In the genomic region with DNA sequence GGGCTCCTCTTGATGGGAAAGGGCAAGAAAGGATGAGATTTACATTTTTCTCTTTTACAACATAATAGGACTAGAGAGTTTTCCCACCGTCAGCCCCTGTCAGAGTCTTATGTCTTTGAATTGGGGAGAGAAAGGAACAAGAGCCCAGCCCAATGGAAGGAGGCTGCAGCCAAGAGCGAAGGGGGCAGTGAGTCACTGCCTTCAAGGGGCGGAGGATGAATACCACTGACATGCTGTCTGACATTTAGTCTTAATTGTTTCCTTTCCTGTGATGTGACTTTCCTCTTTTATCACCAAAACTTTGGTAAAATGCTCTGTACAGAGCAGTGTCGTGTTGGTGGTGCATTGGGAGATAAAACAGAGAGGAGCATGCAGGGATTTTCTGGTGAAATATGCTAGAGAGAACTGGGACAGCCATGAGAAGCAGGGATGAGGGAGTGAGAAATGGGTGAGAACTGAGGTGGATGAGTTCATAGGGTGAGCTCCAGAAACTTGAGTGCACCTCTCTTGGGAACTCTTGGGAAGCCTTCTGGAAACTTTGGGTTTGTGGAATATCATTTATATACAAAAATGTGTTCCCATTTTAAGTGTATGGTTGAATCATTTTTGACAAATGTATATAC, we compare ENCODE assay signal across 8 cellular contexts.
DNase-seq lines count a peak whose midpoint lies in the region; ATAC-seq and TF ChIP-seq lines count a peak whose summit lies in the region.

No MANE protein-coding gene starts in this region.

- H3K4ac ChIP-seq in trophoblast cell (ENCODE audit: low read depth, low read length), result no peak overlapping the region

- 0 out of 2 replicates have a peak overlapping the region, but pooled peaks have one; percentile 5 for H2AFZ ChIP-seq in GM23338
- 0 out of 2 replicates have a peak overlapping the region, but pooled peaks have one; percentile 25 for H2AFZ ChIP-seq in PC-3 (ENCODE audit: low read length)
- no peak overlapping the region for H2AFZ ChIP-seq in trophoblast cell (ENCODE audit: insufficient read depth, low read length, poor library complexity)

- no peak overlapping the region for H3K14ac ChIP-seq in trophoblast cell (ENCODE audit: low read length)

- H3F3A ChIP-seq in GM23338 (replicated peaks; ENCODE audit: low read depth), result no peaks in the 10 kb centered on the region
- H3F3A ChIP-seq in PC-3 (ENCODE audit: low read length, unreplicated experiment), result no peaks in the 10 kb centered on the region

- POLR2A ChIA-PET in PC-3 (lab: Charles Lee; ENCODE audit: unreplicated experiment), result no interaction called here

- H4K20me1 ChIP-seq in GM23338 (replicated peaks; ENCODE audit: insufficient read depth), result no peaks in the 10 kb centered on the region
- no peaks in the 10 kb centered on the region for H4K20me1 ChIP-seq in PC-3 (ENCODE audit: low read length)

- H3K9me3 ChIP-seq in PC-3 (ENCODE audit: low read length) (no peaks in the 10 kb centered on the region), esophagus muscularis mucosa (no peaks in the 10 kb centered on the region), trophoblast cell (ENCODE audit: insufficient read depth, low read depth, low read length) (no peaks in the 10 kb centered on the region)

- peak overlapping the region; percentile 42 for H2BK5ac ChIP-seq in trophoblast cell (ENCODE audit: low read depth, low read length, poor library complexity)

- no peak overlapping the region for H3K23ac ChIP-seq in trophoblast cell (ENCODE audit: low read length)

- peak overlapping the region; percentile 25 for H2BK120ac ChIP-seq in trophoblast cell (ENCODE audit: insufficient read depth, low read length, poor library complexity)

- H3K4me3 ChIP-seq in GM23338 (no peak overlapping the region), PC-3 (ENCODE audit: low read length) (no peak overlapping the region), esophagus muscularis mucosa (no peak overlapping the region), trophoblast cell (ENCODE audit: low read depth, low read length) (no peak overlapping the region)

- peak overlapping the region; percentile 80 for H3K27ac Mint-ChIP-seq in GM23338

- no peak overlapping the region for H3K27ac ChIP-seq in GM23338 (ENCODE audit: low read depth)
- no peak overlapping the region for H3K27ac ChIP-seq in PC-3 (ENCODE audit: low read length)
- H3K27ac ChIP-seq in esophagus muscularis mucosa (replicated peaks in 1 of 4), result no peak overlapping the region
- H3K27ac ChIP-seq in trophoblast cell (ENCODE audit: low read depth, low read length), result peak overlapping the region; percentile 85

- H3K27me3 ChIP-seq in GM23338 (ENCODE audit: insufficient read depth) (no peaks in the 10 kb centered on the region), PC-3 (ENCODE audit: low read length) (no peaks in the 10 kb centered on the region), esophagus muscularis mucosa (no peaks in the 10 kb centered on the region), trophoblast cell (ENCODE audit: insufficient read depth, low read length) (no peaks in the 10 kb centered on the region)

- no peak overlapping the region for H4K91ac ChIP-seq in trophoblast cell (ENCODE audit: low read depth, low read length)

- WGBS in esophagus muscularis mucosa, result 61% methylated on average over 4 of the region's 4 CpGs
- no CpG with 5 or more reads among the region's 4 CpGs for WGBS in trophoblast cell (ENCODE audit: extremely low coverage, insufficient coverage, insufficient read length)

- no peak overlapping the region for H3K18ac ChIP-seq in trophoblast cell (ENCODE audit: low read length)

- H2AK5ac ChIP-seq in trophoblast cell (ENCODE audit: low read length), result no peak overlapping the region

- no peaks in the 10 kb centered on the region for H3K9me3 Mint-ChIP-seq in GM23338

- H4K8ac ChIP-seq in trophoblast cell (ENCODE audit: low read depth, low read length), result no peak overlapping the region

- H3K4me2 ChIP-seq in GM23338, result peak overlapping the region; percentile 28
- H3K4me2 ChIP-seq in PC-3 (ENCODE audit: low read length), result peak overlapping the region; percentile 30; the same call in 1 of the 2 replicates
- H3K4me2 ChIP-seq in trophoblast cell (ENCODE audit: low read length), result peak overlapping the region; percentile 25

- CTCF ChIA-PET in PC-3 (lab: Charles Lee), result no interaction called here

- peaks cover 41% of the 10 kb centered on the region for H3K4me1 Mint-ChIP-seq in GM23338

- H3K4me1 ChIP-seq in GM23338 (ENCODE audit: insufficient read depth), result peaks cover 35% of the 10 kb centered on the region
- peaks cover 21% of the 10 kb centered on the region; the same call in 1 of the 2 replicates for H3K4me1 ChIP-seq in PC-3 (ENCODE audit: insufficient read depth, low read length)
- H3K4me1 ChIP-seq in esophagus muscularis mucosa, result no peaks in the 10 kb centered on the region
- H3K4me1 ChIP-seq in trophoblast cell (ENCODE audit: control insufficient read depth in 1 of 2, insufficient read depth in 2 of 2, low read length in 2 of 2), result peaks cover 0 to 14% of the 10 kb centered on the region in 2 experiments

- H3K4me3 Mint-ChIP-seq in GM23338, result peak overlapping the region; percentile 29; the same call in 2 of the 3 replicates

- no peaks in the 10 kb centered on the region for H3K27me3 Mint-ChIP-seq in GM23338 (ENCODE audit: insufficient read depth, low read depth, poor library complexity)

- peaks cover 10% of the 10 kb centered on the region for H3K79me1 ChIP-seq in trophoblast cell (ENCODE audit: low read length)

- no peak for TF ChIP-seq EP300 in esophagus muscularis mucosa (IDR thresholded peaks at IDR 0.05)

- H3K36me3 ChIP-seq in GM23338 (ENCODE audit: insufficient read depth) (no peaks in the 10 kb centered on the region), PC-3 (ENCODE audit: low read depth, low read length) (no peaks in the 10 kb centered on the region), esophagus muscularis mucosa (no peaks in the 10 kb centered on the region), trophoblast cell (ENCODE audit: control insufficient read depth in 1 of 2, insufficient read depth in 2 of 2, low read length in 2 of 2) (no peaks in the 10 kb centered on the region)

- H3K9ac ChIP-seq in PC-3 (ENCODE audit: low read length) (no peak overlapping the region), trophoblast cell (ENCODE audit: low read length) (no peak overlapping the region)

- intact Hi-C loops in PC-3 (cut with micrococcal nuclease), result no loop called here
- intact Hi-C loops in esophagus muscularis mucosa (cut with DNase I), result no loop called here

- peak; percentile 100 for ATAC-seq in GM23338
- peak; percentile 58; the same call in 1 of the 2 replicates for ATAC-seq in PC-3
- ATAC-seq in GM19397 (IDR thresholded peaks at IDR 0.05; ENCODE audit: unreplicated experiment), result no peak

- H2BK12ac ChIP-seq in trophoblast cell (ENCODE audit: low read length), result no peak overlapping the region

- BruUV-seq in PC-3 (replicated peaks; lab: Mats Ljungman, UMichigan), result no TSS peak

- TF ChIP-seq CTCF in GM23338 (conservative IDR thresholded peaks at IDR 0.05; ENCODE audit: low read depth in 2 of 2) (no peak), PC-3 (conservative IDR thresholded peaks at IDR 0.05; ENCODE audit: low read depth, low read length) (no peak), esophagus muscularis mucosa (IDR thresholded peaks at IDR 0.05) (no peak)

- no peaks in the 10 kb centered on the region for H3K36me3 Mint-ChIP-seq in GM23338 (ENCODE audit: low read depth)

- H3K9me2 ChIP-seq in GM23338 (ENCODE audit: insufficient read depth), result no peaks in the 10 kb centered on the region
- H3K9me2 ChIP-seq in PC-3 (replicated peaks; ENCODE audit: low read length), result no peaks in the 10 kb centered on the region

- H4K12ac ChIP-seq in trophoblast cell (ENCODE audit: low read depth, low read length), result no peak overlapping the region

- DNase-seq in GM23338 (ENCODE audit: low spot score) (peak; percentile 77), PC-3 (peak; percentile 44), esophagus muscularis mucosa (ENCODE audit: extremely low spot score) (peak; percentile 57), trophoblast cell (peak; percentile 26 to 48), CD1c-positive myeloid dendritic cell (ENCODE audit: extremely low spot score) (no peak), SHP77 (lab: John Stamatoyannopoulos, UW) (no peak), superior temporal gyrus (ENCODE audit: extremely low spot score) (no peak)

- TF ChIP-seq POLR2A in esophagus muscularis mucosa (IDR thresholded peaks at IDR 0.05; ENCODE audit: low read depth), result no peak

- H3K79me2 ChIP-seq in GM23338 (replicated peaks; ENCODE audit: insufficient read depth) (no peaks in the 10 kb centered on the region), PC-3 (ENCODE audit: low read length) (no peaks in the 10 kb centered on the region), trophoblast cell (ENCODE audit: control insufficient read depth, insufficient read depth, low read length, poor library complexity) (no peaks in the 10 kb centered on the region)

TF ChIP-seq in GM23338, 12 proteins besides CTCF, POLR2A, EP300 and RAD21 (continues in another document):
- TF ChIP-seq, protein P1, sequence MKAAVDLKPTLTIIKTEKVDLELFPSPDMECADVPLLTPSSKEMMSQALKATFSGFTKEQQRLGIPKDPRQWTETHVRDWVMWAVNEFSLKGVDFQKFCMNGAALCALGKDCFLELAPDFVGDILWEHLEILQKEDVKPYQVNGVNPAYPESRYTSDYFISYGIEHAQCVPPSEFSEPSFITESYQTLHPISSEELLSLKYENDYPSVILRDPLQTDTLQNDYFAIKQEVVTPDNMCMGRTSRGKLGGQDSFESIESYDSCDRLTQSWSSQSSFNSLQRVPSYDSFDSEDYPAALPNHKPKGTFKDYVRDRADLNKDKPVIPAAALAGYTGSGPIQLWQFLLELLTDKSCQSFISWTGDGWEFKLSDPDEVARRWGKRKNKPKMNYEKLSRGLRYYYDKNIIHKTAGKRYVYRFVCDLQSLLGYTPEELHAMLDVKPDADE (IDR thresholded peaks at IDR 0.05), result no peak
- no peak for TF ChIP-seq POLR2AphosphoS5 (IDR thresholded peaks at IDR 0.05; ENCODE audit: low read depth)

Comparison
In these comparisons a context has a peak if more than half of its experiments do, and no peak if none do; other contexts are left out.
1. DNase-seq: peak in GM23338 (single experiment), PC-3 (single experiment), esophagus muscularis mucosa (single experiment) and trophoblast cell (2 of 2); none in CD1c-positive myeloid dendritic cell (single experiment), SHP77 (0 of 2) and superior temporal gyrus (single experiment).
2. Peak in every context shown above with its lines, with median percentiles within 50 percentile points of each other: H3K4me2 ChIP-seq.